27 cellular contexts compared by ENCODE assay signal in the genomic region with DNA sequence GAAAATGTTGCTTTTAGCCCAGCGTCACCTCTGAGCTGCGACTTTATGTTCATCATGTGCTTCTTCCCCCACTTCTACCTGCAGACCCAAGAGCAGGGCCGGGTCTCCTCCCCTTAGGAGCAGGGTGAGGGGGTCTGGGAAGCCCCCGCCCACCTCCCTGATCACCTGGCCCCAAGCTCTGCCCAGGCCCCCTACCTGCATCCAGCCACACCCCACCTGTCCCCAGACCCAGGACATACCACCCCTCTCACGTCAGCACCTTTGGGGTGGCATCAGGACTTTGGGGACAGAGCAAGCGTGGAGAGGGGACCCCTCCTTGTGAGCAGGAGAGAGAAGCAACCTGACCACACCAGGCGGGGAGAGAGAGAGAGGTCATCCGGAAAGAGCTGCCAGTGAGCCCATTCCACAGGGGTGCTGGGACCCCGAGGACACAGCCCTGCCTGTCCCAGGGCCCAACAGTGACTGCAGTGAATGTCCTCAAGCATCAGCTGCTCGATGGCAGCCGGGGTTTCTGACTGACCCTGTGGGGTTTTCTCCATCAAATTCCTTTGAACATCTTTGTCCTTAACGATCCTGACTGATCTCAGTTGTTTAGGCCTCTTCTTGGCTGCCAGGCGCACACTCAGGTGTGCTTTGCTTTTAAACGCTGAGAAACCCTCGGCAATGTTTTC. TPM values are rescaled to one million over a fixed set of nuclear protein-coding genes. Genes with fewer than 3 reads are reported as not detected.
DNase-seq lines count a peak whose midpoint lies in the region; ATAC-seq and TF ChIP-seq lines count a peak whose summit lies in the region.
"Had no signal": no experiment of that assay in that cellular context is flagged by ENCODE, and none has a peak within 500 bp of the region (broad histone marks: within the 10 kb centered on the region; RNA-seq: fewer than 3 reads in every experiment).

No MANE protein-coding gene starts in this region.

- intact Hi-C loops in breast epithelium (cut with DNase I; ENCODE audit: low total_unique reads) (no loop called here), mammary epithelial cell (cut with micrococcal nuclease) (no loop called here), Panc1 (cut with micrococcal nuclease; ENCODE audit: unreplicated experiment) (no loop called here), lower lobe of right lung (cut with DNase I) (no loop called here), tibial artery (cut with DNase I; ENCODE audit: low total_unique reads) (no loop called here)

- peak overlapping the region; percentile 12 to 33 for H3K27ac ChIP-seq in breast epithelium
- no peak overlapping the region for H3K27ac ChIP-seq in mammary epithelial cell (ENCODE audit: insufficient read depth, low read depth, low read length)
- H3K27ac ChIP-seq in Panc1 (ENCODE audit: low read length): peak overlapping the region; percentile 93
- no peak overlapping the region for H3K27ac ChIP-seq in lower lobe of right lung
- peak overlapping the region; percentile 93 to 98 for H3K27ac ChIP-seq in tibial artery
- H3K27ac ChIP-seq in WERI-Rb-1: no peak overlapping the region
- H3K27ac ChIP-seq: 22Rv1, cardiac muscle cell, GM23248, left lung had no signal

- no peak overlapping the region for H2AFZ ChIP-seq in mammary epithelial cell (ENCODE audit: low read depth, low read length)
- H2AFZ ChIP-seq: GM23248 had no signal

- no peak overlapping the region for H3K9ac ChIP-seq in mammary epithelial cell (ENCODE audit: insufficient read depth, low read length)
- H3K9ac ChIP-seq: GM23248 had no signal

- BruUV-seq in mammary epithelial cell (replicated peaks; lab: Mats Ljungman, UMichigan) (no TSS peak), Panc1 (replicated peaks; lab: Mats Ljungman, UMichigan) (no TSS peak)

- no peak overlapping the region for H3K4me3 ChIP-seq in breast epithelium
- H3K4me3 ChIP-seq in mammary epithelial cell (replicated peaks in 1 of 3; ENCODE audit: insufficient read depth in 1 of 3, low read depth in 2 of 3, low read length in 3 of 3): no peak overlapping the region
- no peak overlapping the region for H3K4me3 ChIP-seq in Panc1 (ENCODE audit: low read depth in 2 of 2, low read length in 2 of 2)
- H3K4me3 ChIP-seq in lower lobe of right lung: no peak overlapping the region
- no peak overlapping the region for H3K4me3 ChIP-seq in tibial artery
- no peak overlapping the region for H3K4me3 ChIP-seq in WERI-Rb-1 (ENCODE audit: low read depth, low read length)
- H3K4me3 ChIP-seq: cardiac muscle cell, esophagus muscularis mucosa, GM23248, K562, left lung, mucosa of descending colon, pancreas had no signal

- no peak for TF ChIP-seq POLR2A in breast epithelium (IDR thresholded peaks at IDR 0.05)

- H3K79me2 ChIP-seq in mammary epithelial cell (ENCODE audit: insufficient read depth, low read length): no peaks in the 10 kb centered on the region

- no peak for ATAC-seq in Panc1
- no peak for ATAC-seq in lower lobe of right lung
- no peak for ATAC-seq in HG03039 (IDR thresholded peaks at IDR 0.05; ENCODE audit: unreplicated experiment)
- ATAC-seq: activated naive CD4-positive, alpha-beta T cell treated with anti-CD3 and anti-CD28 coated beads, Interleukin-2, amount 50 U/mL, for 72 hours; left lung; mucosa of descending colon; natural killer cell; pancreas had no signal

- TF ChIP-seq CTCF in breast epithelium (IDR thresholded peaks at IDR 0.05) (no peak), mammary epithelial cell (conservative IDR thresholded peaks at IDR 0.05 in 1 of 2, IDR thresholded peaks at IDR 0.05 in 1 of 2; ENCODE audit: extremely low read depth in 1 of 2, insufficient read depth in 1 of 2, low read depth in 1 of 2, low read length in 2 of 2) (no peak), Panc1 (IDR thresholded peaks at IDR 0.05) (no peak), lower lobe of right lung (IDR thresholded peaks at IDR 0.05) (no peak), tibial artery (IDR thresholded peaks at IDR 0.05) (no peak), WERI-Rb-1 (IDR thresholded peaks at IDR 0.05; ENCODE audit: low read depth, low read length) (no peak)

- in situ Hi-C loops in mammary epithelial cell (cut with MboI; ENCODE audit: low sequenced_read_pairs in 2 of 2): no loop called here
- in situ Hi-C loops in Panc1 (cut with HindIII; ENCODE audit: low pct_unique_long_range_greater_than_20kb, low sequenced_read_pairs): no loop called here

- dilution Hi-C loops in mammary epithelial cell (cut with HindIII; ENCODE audit: low sequenced_read_pairs): no loop called here

- CTCF ChIA-PET in mammary epithelial cell (lab: Charles Lee; ENCODE audit: low non-redundant PET) (no interaction called here), Panc1 (lab: Charles Lee) (interaction anchor here (0.9 kb wide), 1 partner anchor 66 kb away, joined by 3 read pairs; no protein-coding TSS in a partner anchor)

- H3K27me3 ChIP-seq in breast epithelium (no peaks in the 10 kb centered on the region), mammary epithelial cell (ENCODE audit: insufficient read depth, low read length) (no peaks in the 10 kb centered on the region), Panc1 (ENCODE audit: control insufficient read depth, insufficient read depth, low read length) (no peaks in the 10 kb centered on the region), lower lobe of right lung (ENCODE audit: low read depth) (no peaks in the 10 kb centered on the region), tibial artery (no peaks in the 10 kb centered on the region), WERI-Rb-1 (ENCODE audit: insufficient read depth, low read depth, severe bottlenecking) (no peaks in the 10 kb centered on the region)
- H3K27me3 ChIP-seq: cardiac muscle cell, esophagus muscularis mucosa, left lung, pancreas had no signal

- no peak overlapping the region for H3K4me2 ChIP-seq in mammary epithelial cell (ENCODE audit: insufficient read depth, low read depth, low read length)

- 96% methylated on average over 11 of the region's 15 CpGs for WGBS in mammary epithelial cell (ENCODE audit: low coverage, missing lambda C conversion rate)

- no peak for DNase-seq in breast epithelium (ENCODE audit: low spot score in 2 of 2)
- DNase-seq in mammary epithelial cell: no peak
- DNase-seq in Panc1 (ENCODE audit: low read depth, low spot score): no peak
- peak; percentile 34 for DNase-seq in lower lobe of right lung
- DNase-seq in tibial artery: no peak
- no peak for DNase-seq in WERI-Rb-1
- DNase-seq in amygdala (lab: John Stamatoyannopoulos, UW): no peak
- DNase-seq: activated CD4-positive, alpha-beta T cell treated with anti-CD3 and anti-CD28 coated beads, Interleukin-2, amount 10 ng/mL, durations not matched to agents 24 days and 14 days; activated CD8-positive, alpha-beta memory T cell treated with anti-CD3 and anti-CD28 coated beads for 24 hours; activated T-cell treated with anti-CD3 and anti-CD28 coated beads for 4 hours; DND-41; foreskin fibroblast; GM23248; natural killer cell; NCI-H1092; NCI-H1694; NCI-H446; stimulated activated CD4-positive, alpha-beta T cell treated with anti-CD3 and anti-CD28 coated beads, Interleukin-1b, Interleukin-23, amount 100 ng/mL, for 48 hours had no signal

- H3K4me1 ChIP-seq in breast epithelium: peaks cover 4 to 6% of the 10 kb centered on the region in 2 donors
- peaks cover 20% of the 10 kb centered on the region for H3K4me1 ChIP-seq in mammary epithelial cell (ENCODE audit: insufficient read depth, low read length)
- H3K4me1 ChIP-seq in Panc1 (ENCODE audit: control insufficient read depth, insufficient read depth, low read length): peaks cover 62% of the 10 kb centered on the region
- peaks cover 28% of the 10 kb centered on the region for H3K4me1 ChIP-seq in lower lobe of right lung
- peaks cover 0 to 46% (median 35%) of the 10 kb centered on the region in 4 donors for H3K4me1 ChIP-seq in tibial artery

- H4K20me1 ChIP-seq in mammary epithelial cell (ENCODE audit: insufficient read depth, low read length): no peaks in the 10 kb centered on the region

- POLR2A ChIA-PET in Panc1 (lab: Charles Lee): no interaction called here

- H3K36me3 ChIP-seq in breast epithelium (no peaks in the 10 kb centered on the region), mammary epithelial cell (ENCODE audit: insufficient read depth, low read length) (no peaks in the 10 kb centered on the region), Panc1 (ENCODE audit: control insufficient read depth, insufficient read depth, low read length) (no peaks in the 10 kb centered on the region), lower lobe of right lung (no peaks in the 10 kb centered on the region), tibial artery (no peaks in the 10 kb centered on the region), WERI-Rb-1 (no peaks in the 10 kb centered on the region)
- H3K36me3 ChIP-seq: cardiac muscle cell, esophagus muscularis mucosa, left lung, pancreas had no signal

- H3K9me3 ChIP-seq in breast epithelium (no peaks in the 10 kb centered on the region), mammary epithelial cell (replicated peaks; ENCODE audit: insufficient read depth, low read length) (no peaks in the 10 kb centered on the region), Panc1 (ENCODE audit: control insufficient read depth, insufficient read depth, low read depth, low read length) (no peaks in the 10 kb centered on the region), lower lobe of right lung (no peaks in the 10 kb centered on the region), tibial artery (no peaks in the 10 kb centered on the region), WERI-Rb-1 (ENCODE audit: severe bottlenecking) (no peaks in the 10 kb centered on the region)
- H3K9me3 ChIP-seq: esophagus muscularis mucosa, left lung, mucosa of descending colon, pancreas had no signal

RNA-seq across cellular contexts. Expression of a gene that starts 42.8 kb away (rescaled TPM):
- total RNA-seq in breast epithelium (10 to 100 TPM; 48.3 to 62.9 (median 55.8) TPM), mammary epithelial cell (10 to 100 TPM; 45.6 to 79.7 TPM), Panc1 (2021; ENCODE audit: unreplicated experiment) (676 TPM), lower lobe of right lung (45.1 TPM)
- polyA plus RNA-seq in mammary epithelial cell: 27.3 TPM
- polyA minus RNA-seq in mammary epithelial cell: 7.5 TPM
- polyA plus RNA-seq in Panc1 (2012; ENCODE audit: insufficient read length): 1,186 TPM

Comparison
In these comparisons a context has a peak if more than half of its experiments do, and no peak if none do; other contexts are left out.
1. H3K27ac ChIP-seq: peak in breast epithelium (2 of 2), Panc1 (single experiment) and tibial artery (2 of 2); none in mammary epithelial cell (single experiment), lower lobe of right lung (single experiment) and WERI-Rb-1 (single experiment).